Comparison of ENCODE assay signal across 16 cellular contexts in genomic region chr12:48291511-48291910, GRCh38. TPM values are rescaled to one million over a fixed set of nuclear protein-coding genes. Genes with fewer than 3 reads are reported as not detected.
DNase-seq lines count a peak whose midpoint lies in the region; ATAC-seq and TF ChIP-seq lines count a peak whose summit lies in the region.
"Had no signal": no experiment of that assay in that cellular context is flagged by ENCODE, and none has a peak within 500 bp of the region (broad histone marks: within the 10 kb centered on the region; RNA-seq: fewer than 3 reads in every experiment).

No MANE protein-coding gene starts in this region.

- H3K79me2 ChIP-seq in PC-3 (ENCODE audit: low read length), result no peaks in the 10 kb centered on the region

- no peak for ATAC-seq in PC-3
- ATAC-seq in GM18909 (IDR thresholded peaks at IDR 0.05; ENCODE audit: poor library complexity, unreplicated experiment), result no peak
- ATAC-seq in HG03196 (IDR thresholded peaks at IDR 0.05; ENCODE audit: unreplicated experiment), result no peak
- ATAC-seq: HCT116 had no signal

- H3K9ac ChIP-seq in PC-3 (ENCODE audit: low read length), result no peak overlapping the region
- H3K9ac ChIP-seq: GM23248 had no signal

- peaks cover 11% of the 10 kb centered on the region for H3K27me3 ChIP-seq in PC-3 (ENCODE audit: low read length)

- no peak overlapping the region for H2AFZ ChIP-seq in PC-3 (ENCODE audit: low read length)
- H2AFZ ChIP-seq: GM23248 had no signal

- CTCF ChIA-PET in PC-3 (lab: Charles Lee), result interaction anchor here (0.6 kb wide), 1 partner anchor 162 kb away, joined by 3 read pairs; no protein-coding TSS in a partner anchor
- CTCF ChIA-PET in RWPE1 (lab: Yijun Ruan, JAX), result no interaction called here

- no peaks in the 10 kb centered on the region for H4K20me1 ChIP-seq in PC-3 (ENCODE audit: low read length)

- TF ChIP-seq CTCF in PC-3 (conservative IDR thresholded peaks at IDR 0.05; ENCODE audit: low read depth, low read length), result no peak
- no peak for TF ChIP-seq CTCF in RWPE1 (conservative IDR thresholded peaks at IDR 0.05; ENCODE audit: low read depth)
- TF ChIP-seq CTCF in epithelial cell of esophagus (IDR thresholded peaks at IDR 0.05; ENCODE audit: insufficient read depth, low read depth, low read length, missing control alignments), result no peak

- H3K27ac ChIP-seq in PC-3 (ENCODE audit: low read length) (no peak overlapping the region), RWPE1 (no peak overlapping the region)
- H3K27ac ChIP-seq: GM23248 had no signal

- no peaks in the 10 kb centered on the region for H3K36me3 ChIP-seq in PC-3 (ENCODE audit: low read depth, low read length)

- intact Hi-C loops in PC-3 (cut with micrococcal nuclease), result no loop called here

- DNase-seq in PC-3, result peak; percentile 55
- DNase-seq in RWPE1 (ENCODE audit: low spot score), result peak; percentile 14
- DNase-seq in epithelial cell of esophagus (ENCODE audit: low read depth), result peak; percentile 69
- no peak for DNase-seq in pons (ENCODE audit: low spot score)
- DNase-seq: C1 segment of cervical spinal cord; Calu3; CD4-positive, alpha-beta memory T cell; COR-L47; DMS53; DMS79 treated with DMSO at 0.1 percent for 48 hours; GF-D8; GM23248; H7 had no signal

- H3K9me2 ChIP-seq in PC-3 (replicated peaks; ENCODE audit: low read length), result no peaks in the 10 kb centered on the region

- no peaks in the 10 kb centered on the region for H3F3A ChIP-seq in PC-3 (ENCODE audit: low read length, unreplicated experiment)

- H3K9me3 ChIP-seq in PC-3 (ENCODE audit: low read length), result no peaks in the 10 kb centered on the region

- H3K4me1 ChIP-seq in PC-3 (ENCODE audit: insufficient read depth, low read length), result peaks cover 5% of the 10 kb centered on the region; the same call in 1 of the 2 replicates

- POLR2A ChIA-PET in PC-3 (lab: Charles Lee; ENCODE audit: unreplicated experiment), result no interaction called here
- POLR2A ChIA-PET in RWPE1 (lab: Yijun Ruan, JAX; ENCODE audit: low non-redundant PET), result no interaction called here

- H3K4me2 ChIP-seq in PC-3 (ENCODE audit: low read length), result 0 out of 2 replicates have a peak overlapping the region, but pooled peaks have one; percentile 8

- no TSS peak for BruUV-seq in PC-3 (replicated peaks; lab: Mats Ljungman, UMichigan)

- no peak overlapping the region for H3K4me3 ChIP-seq in PC-3 (ENCODE audit: low read length)
- H3K4me3 ChIP-seq in epithelial cell of esophagus (ENCODE audit: low read length), result no peak overlapping the region
- H3K4me3 ChIP-seq: GM23248 had no signal

RNA-seq across cellular contexts. Expression of gene ZNF641, which starts 59.2 kb away (rescaled TPM):
- total RNA-seq in PC-3 (2014; rRNA removed), result 10.9 and 12.6 TPM in 2 replicates
